ENCODE assay signal across 1 cellular context in genomic region chrX:47146936-47147859, GRCh38.
TF ChIP-seq lines count a peak whose summit lies in the region.

No MANE protein-coding gene starts in this region.

TF ChIP-seq in SK-N-SH, 30 proteins besides CTCF, POLR2A, EP300 and RAD21 (continued from another document):
- TF ChIP-seq ZBTB33 (IDR thresholded peaks at IDR 0.05; ENCODE audit: borderline replicate concordance, low read depth) (no peak), SIN3A (IDR thresholded peaks at IDR 0.05; ENCODE audit: borderline replicate concordance, low read depth, low read length) (no peak), ELF1 (IDR thresholded peaks at IDR 0.05) (no peak), NFIC (IDR thresholded peaks at IDR 0.05; ENCODE audit: borderline replicate concordance) (no peak), RCOR1 (IDR thresholded peaks at IDR 0.05; ENCODE audit: low read length) (no peak)
